Comparison of ENCODE assay signal across 8 cellular contexts in genomic region chr7:124996778-124997177, GRCh38.
DNase-seq lines count a peak whose midpoint lies in the region; ATAC-seq and TF ChIP-seq lines count a peak whose summit lies in the region.
"Had no signal": no experiment of that assay in that cellular context is flagged by ENCODE, and none has a peak within 500 bp of the region (broad histone marks: within the 10 kb centered on the region; RNA-seq: fewer than 3 reads in every experiment).

No MANE protein-coding gene starts in this region.

- DNase-seq in GM12864 (ENCODE audit: low read depth) (no peak), H7 (peak; percentile 3), NCI-H524 treated with DMSO at 0.1 percent for 48 hours (lab: John Stamatoyannopoulos, UW) (peak; percentile 15), iPS DF 4.7 (ENCODE audit: extremely low read depth, low spot score) (peak; percentile 7), hepatocyte (ENCODE audit: low spot score) (no peak)
- DNase-seq in stimulated activated CD4-positive, alpha-beta T cell treated with anti-CD3 and anti-CD28 coated beads, Interleukin-4, amount 100 ng/mL, for 4 hours: no peak
- DNase-seq: activated CD8-positive, alpha-beta memory T cell treated with anti-CD3 and anti-CD28 coated beads for 24 hours had no signal

- H3K4me2 ChIP-seq in hepatocyte: no peak overlapping the region

- 82% methylated on average over 4 of the region's 4 CpGs for WGBS in hepatocyte (ENCODE audit: low lambda C conversion rate, missing lambda C conversion rate)

- no peak overlapping the region for H3K27ac ChIP-seq in hepatocyte

- TF ChIP-seq CTCF in GM12864 (IDR thresholded peaks at IDR 0.05; ENCODE audit: low read depth, low read length, missing control alignments): peak; percentile 26
- TF ChIP-seq CTCF in hepatocyte (IDR thresholded peaks at IDR 0.05; ENCODE audit: poor library complexity): no peak

- H3K9me3 ChIP-seq in hepatocyte (ENCODE audit: low read depth): no peaks in the 10 kb centered on the region

- H4K20me1 ChIP-seq in hepatocyte (ENCODE audit: insufficient read depth, poor library complexity, severe bottlenecking): no peaks in the 10 kb centered on the region

- H3K36me3 ChIP-seq in H7 (replicated peaks; ENCODE audit: control insufficient read depth, insufficient read depth, low read length) (no peaks in the 10 kb centered on the region), hepatocyte (replicated peaks; ENCODE audit: insufficient read depth, low read depth) (no peaks in the 10 kb centered on the region)

- ATAC-seq in GM19455 (IDR thresholded peaks at IDR 0.05; ENCODE audit: unreplicated experiment): no peak

- peaks cover 4% of the 10 kb centered on the region for H3K4me1 ChIP-seq in hepatocyte (ENCODE audit: insufficient read depth)

- no peaks in the 10 kb centered on the region for H3K79me2 ChIP-seq in hepatocyte

- H3K4me3 ChIP-seq in GM12864 (ENCODE audit: low read depth, low read length) (no peak overlapping the region), H7 (ENCODE audit: insufficient read depth, low read depth, low read length) (no peak overlapping the region), hepatocyte (no peak overlapping the region)

- H3K9me2 ChIP-seq in hepatocyte (replicated peaks; ENCODE audit: insufficient read depth): no peaks in the 10 kb centered on the region

- H3K27me3 ChIP-seq in H7 (ENCODE audit: control insufficient read depth, insufficient read depth, low read length) (no peaks in the 10 kb centered on the region), hepatocyte (no peaks in the 10 kb centered on the region)

- no peak overlapping the region for H2AFZ ChIP-seq in hepatocyte

Comparison
In these comparisons a context has a peak if more than half of its experiments do, and no peak if none do; other contexts are left out.
1. DNase-seq: peak in H7 (single experiment), NCI-H524 treated with DMSO at 0.1 percent for 48 hours (single experiment) and iPS DF 4.7 (single experiment); none in GM12864 (single experiment), stimulated activated CD4-positive, alpha-beta T cell treated with anti-CD3 and anti-CD28 coated beads, Interleukin-4, amount 100 ng/mL, for 4 hours (0 of 2) and hepatocyte (single experiment).